Comparison of ENCODE assay signal across 31 cellular contexts in genomic region chr11:23976369-23976768, GRCh38.
DNase-seq lines count a peak whose midpoint lies in the region; ATAC-seq and TF ChIP-seq lines count a peak whose summit lies in the region.
"Had no signal": no experiment of that assay in that cellular context is flagged by ENCODE, and none has a peak within 500 bp of the region (broad histone marks: within the 10 kb centered on the region; RNA-seq: fewer than 3 reads in every experiment).

No MANE protein-coding gene starts in this region.

- no peaks in the 10 kb centered on the region for H3K9me3 Mint-ChIP-seq in HFFc6
- H3K9me3 Mint-ChIP-seq in activated T-helper 2 cell treated with anti-CD3 and anti-CD28 coated beads, Interferon-gamma antibody, Interleukin-2, Interleukin-4, amounts not matched to agents 10 μg/mL and 5 μg/mL and 100 μg/mL, durations not matched to agents 14 hours and 24 hours and 36 hours = peaks cover 9% of the 10 kb centered on the region

- intact Hi-C loops in activated T-helper 2 cell treated with anti-CD3 and anti-CD28 coated beads, Interferon-gamma antibody, Interleukin-2, Interleukin-4, amounts not matched to agents 10 μg/mL and 5 μg/mL and 100 μg/mL, durations not matched to agents 14 hours and 24 hours and 36 hours (cut with micrococcal nuclease) = no loop called here

- peak overlapping the region; percentile 75 for H3K27ac Mint-ChIP-seq in HFFc6
- no peak overlapping the region for H3K27ac Mint-ChIP-seq in activated T-helper 2 cell treated with anti-CD3 and anti-CD28 coated beads, Interferon-gamma antibody, Interleukin-2, Interleukin-4, amounts not matched to agents 10 μg/mL and 5 μg/mL and 100 μg/mL, durations not matched to agents 14 hours and 24 hours and 36 hours
- H3K27ac Mint-ChIP-seq: activated CD4-positive, alpha-beta T cell treated with anti-CD3 and anti-CD28 coated beads, Interleukin-2, amount 10 ng/mL, durations not matched to agents 7 days and 5 days; WTC11 had no signal

- DNase-seq in AG08395 (ENCODE audit: low spot score) (peak; percentile 11), HFFc6 (no peak), astrocyte of the spinal cord (ENCODE audit: low read depth, low spot score) (peak; percentile 51), iris pigment epithelial cell (ENCODE audit: low read depth) (peak; percentile 35), NCI-H187 (lab: John Stamatoyannopoulos, UW) (no peak), NCI-H1092 (lab: John Stamatoyannopoulos, UW) (no peak)
- no peak for DNase-seq in activated T-helper 2 cell treated with anti-CD3 and anti-CD28 coated beads, Interferon-gamma antibody, Interleukin-2, Interleukin-4, amounts not matched to agents 10 μg/mL and 5 μg/mL and 100 μg/mL, durations not matched to agents 14 hours and 24 hours and 36 hours (ENCODE audit: low spot score)
- DNase-seq: activated CD4-positive, alpha-beta T cell treated with anti-CD3 and anti-CD28 coated beads, Interleukin-2, amount 10 ng/mL, durations not matched to agents 7 days and 5 days; activated naive CD4-positive, alpha-beta T cell; activated T-cell treated with anti-CD3 and anti-CD28 coated beads, Interleukin-2, amount 50 U/mL, for 4 hours; colonic mucosa; DMS53; effector CD8-positive, alpha-beta T cell; left colon; NCI-H1092 treated with DMSO at 0.1 percent for 48 hours; NCI-H187 treated with DMSO at 0.1 percent for 48 hours; NCI-H524; PC-3; psoas muscle; stimulated activated CD8-positive, alpha-beta memory T cell treated with anti-CD3 and anti-CD28 coated beads, Interleukin-4, amount 100 ng/mL, for 48 hours; stomach; T1000; thyroid gland had no signal

- no peak overlapping the region for H3K4me3 ChIP-seq in astrocyte of the spinal cord (ENCODE audit: low read depth, low read length)
- H3K4me3 ChIP-seq: A549; BLaER1 treated with 17β-estradiol and CSF1 and Interleukin-3, amounts not matched to agents 10 nM and 100 nM; breast epithelium; colonic mucosa; gastroesophageal sphincter; hepatocyte; psoas muscle; stomach; thyroid gland had no signal

- TF ChIP-seq CTCF in HFFc6 (IDR thresholded peaks at IDR 0.05) (no peak), astrocyte of the spinal cord (IDR thresholded peaks at IDR 0.05; ENCODE audit: low read depth, low read length) (no peak)

- H3K27me3 Mint-ChIP-seq in HFFc6 (ENCODE audit: insufficient read depth) = no peaks in the 10 kb centered on the region; the same call in 1 of the 2 replicates
- H3K27me3 Mint-ChIP-seq in activated T-helper 2 cell treated with anti-CD3 and anti-CD28 coated beads, Interferon-gamma antibody, Interleukin-2, Interleukin-4, amounts not matched to agents 10 μg/mL and 5 μg/mL and 100 μg/mL, durations not matched to agents 14 hours and 24 hours and 36 hours (ENCODE audit: low read depth) = no peaks in the 10 kb centered on the region
- H3K27me3 Mint-ChIP-seq: activated CD4-positive, alpha-beta T cell treated with anti-CD3 and anti-CD28 coated beads, Interleukin-2, amount 10 ng/mL, durations not matched to agents 7 days and 5 days had no signal

- H3K36me3 Mint-ChIP-seq in HFFc6 (ENCODE audit: low read depth) = no peaks in the 10 kb centered on the region
- H3K36me3 Mint-ChIP-seq in activated T-helper 2 cell treated with anti-CD3 and anti-CD28 coated beads, Interferon-gamma antibody, Interleukin-2, Interleukin-4, amounts not matched to agents 10 μg/mL and 5 μg/mL and 100 μg/mL, durations not matched to agents 14 hours and 24 hours and 36 hours (ENCODE audit: low read depth) = no peaks in the 10 kb centered on the region

- no peak for ATAC-seq in HG02759 (IDR thresholded peaks at IDR 0.05; ENCODE audit: unreplicated experiment)
- ATAC-seq: A549; activated T-cell treated with anti-CD3 and anti-CD28 coated beads, Interleukin-2, amount 50 U/mL, for 4 hours; gastroesophageal sphincter; left colon; PC-3; psoas muscle; Right ventricle myocardium inferior; WTC11 had no signal

- in situ Hi-C loops in astrocyte of the spinal cord (cut with HindIII; ENCODE audit: low sequenced_read_pairs) = no loop called here

- H3K4me3 Mint-ChIP-seq in HFFc6 = peak overlapping the region; percentile 45
- no peak overlapping the region for H3K4me3 Mint-ChIP-seq in activated T-helper 2 cell treated with anti-CD3 and anti-CD28 coated beads, Interferon-gamma antibody, Interleukin-2, Interleukin-4, amounts not matched to agents 10 μg/mL and 5 μg/mL and 100 μg/mL, durations not matched to agents 14 hours and 24 hours and 36 hours (ENCODE audit: low read depth)
- H3K4me3 Mint-ChIP-seq: activated CD4-positive, alpha-beta T cell treated with anti-CD3 and anti-CD28 coated beads, Interleukin-2, amount 10 ng/mL, durations not matched to agents 7 days and 5 days; activated T-cell treated with anti-CD3 and anti-CD28 coated beads, Interleukin-2, amount 50 U/mL, for 4 hours; WTC11 had no signal

- peaks cover 55% of the 10 kb centered on the region for H3K4me1 Mint-ChIP-seq in HFFc6 (ENCODE audit: low read depth)
- no peaks in the 10 kb centered on the region for H3K4me1 Mint-ChIP-seq in activated T-helper 2 cell treated with anti-CD3 and anti-CD28 coated beads, Interferon-gamma antibody, Interleukin-2, Interleukin-4, amounts not matched to agents 10 μg/mL and 5 μg/mL and 100 μg/mL, durations not matched to agents 14 hours and 24 hours and 36 hours (ENCODE audit: low read depth)
- H3K4me1 Mint-ChIP-seq: activated CD4-positive, alpha-beta T cell treated with anti-CD3 and anti-CD28 coated beads, Interleukin-2, amount 10 ng/mL, durations not matched to agents 7 days and 5 days had no signal

Comparison
In these comparisons a context has a peak if more than half of its experiments do, and no peak if none do; other contexts are left out.
1. DNase-seq: peak in AG08395 (single experiment), astrocyte of the spinal cord (single experiment) and iris pigment epithelial cell (single experiment); none in HFFc6 (single experiment), NCI-H187 (0 of 2), activated T-helper 2 cell treated with anti-CD3 and anti-CD28 coated beads, Interferon-gamma antibody, Interleukin-2, Interleukin-4, amounts not matched to agents 10 μg/mL and 5 μg/mL and 100 μg/mL, durations not matched to agents 14 hours and 24 hours and 36 hours (single experiment) and NCI-H1092 (single experiment).